In the genomic region with DNA sequence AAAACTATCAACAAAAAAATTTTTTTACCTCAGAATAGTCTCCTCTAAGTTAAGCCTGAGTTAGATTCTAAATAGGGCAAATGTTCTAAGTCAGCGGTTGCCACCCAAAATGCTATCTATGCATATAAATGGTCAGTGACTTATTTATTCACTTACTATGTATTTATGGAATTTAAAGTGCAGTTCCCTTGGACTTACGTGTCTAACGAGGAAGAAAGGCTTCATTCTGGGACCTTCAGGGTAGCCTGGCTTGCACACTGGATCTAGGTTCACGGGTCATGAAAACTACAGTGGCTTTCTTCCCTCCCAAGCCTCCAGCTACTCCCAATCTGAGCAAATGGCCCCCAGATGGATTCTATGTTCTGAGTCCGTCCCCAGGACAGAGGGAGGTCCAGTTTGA, we compare ENCODE assay signal across 8 cellular contexts.
DNase-seq lines count a peak whose midpoint lies in the region; ATAC-seq and TF ChIP-seq lines count a peak whose summit lies in the region.

No MANE protein-coding gene starts in this region.

- intact Hi-C loops in activated B cell treated with CpG ODN at 0.5 μM for 24 hours (cut with micrococcal nuclease), result loop anchor here (10.0 kb wide), 1 partner anchor 265 kb away; a partner anchor contains a TSS

- H3K27ac Mint-ChIP-seq in HFFc6, result peak overlapping the region; percentile 48; the same call in 1 of the 2 replicates
- peak overlapping the region; percentile 96 for H3K27ac Mint-ChIP-seq in activated B cell treated with CpG ODN at 0.5 μM for 24 hours

- H3K27me3 Mint-ChIP-seq in HFFc6 (ENCODE audit: insufficient read depth) (peaks cover 4% of the 10 kb centered on the region; the same call in 1 of the 2 replicates), activated B cell treated with CpG ODN at 0.5 μM for 24 hours (no peaks in the 10 kb centered on the region)

- H3K79me2 ChIP-seq in fibroblast of lung (ENCODE audit: control insufficient read depth, insufficient read depth, low read length), result no peaks in the 10 kb centered on the region

- no peak overlapping the region for H3K4me2 ChIP-seq in fibroblast of lung (ENCODE audit: extremely low read depth, insufficient read depth, low read length)

- H3K9me3 Mint-ChIP-seq in HFFc6 (no peaks in the 10 kb centered on the region), activated B cell treated with CpG ODN at 0.5 μM for 24 hours (no peaks in the 10 kb centered on the region)

- no peak for TF ChIP-seq CTCF in HFFc6 (IDR thresholded peaks at IDR 0.05)
- TF ChIP-seq CTCF in activated B cell treated with CpG ODN at 0.5 μM for 24 hours (IDR thresholded peaks at IDR 0.05), result no peak
- TF ChIP-seq CTCF in fibroblast of lung (conservative IDR thresholded peaks at IDR 0.05 in 1 of 2, IDR thresholded peaks at IDR 0.05 in 1 of 2; ENCODE audit: low read depth in 1 of 2, low read length in 2 of 2), result no peak

- no peak overlapping the region for H3K4me3 ChIP-seq in fibroblast of lung (replicated peaks in 1 of 4; ENCODE audit: control extremely low read depth in 1 of 4, insufficient read depth in 1 of 4, low read depth in 3 of 4, low read length in 4 of 4)
- H3K4me3 ChIP-seq in skeletal muscle tissue (ENCODE audit: low read length in 3 of 3), result no peak overlapping the region

- no peaks in the 10 kb centered on the region for H4K20me1 ChIP-seq in fibroblast of lung (ENCODE audit: control insufficient read depth, extremely low read depth, insufficient read depth, low read length)

- ATAC-seq in activated B cell treated with CpG ODN at 0.5 μM for 24 hours (ENCODE audit: low read depth) (no peak), GM19467 (IDR thresholded peaks at IDR 0.05; ENCODE audit: unreplicated experiment) (no peak), HG03469 (IDR thresholded peaks at IDR 0.05; ENCODE audit: unreplicated experiment) (no peak), GM21717 (IDR thresholded peaks at IDR 0.05; ENCODE audit: unreplicated experiment) (no peak)

- H3K9ac ChIP-seq in fibroblast of lung (ENCODE audit: insufficient read depth, low read length) (no peak overlapping the region), skeletal muscle tissue (ENCODE audit: low read depth in 1 of 3, low read length in 3 of 3) (peak overlapping the region in 1 of 3 donors; percentile 36)

- peak overlapping the region; percentile 81 for H2AFZ ChIP-seq in fibroblast of lung (ENCODE audit: low read length)

- H3K36me3 ChIP-seq in fibroblast of lung (ENCODE audit: control insufficient read depth, insufficient read depth, low read length) (no peaks in the 10 kb centered on the region), skeletal muscle tissue (ENCODE audit: control insufficient read depth in 3 of 3, insufficient read depth in 3 of 3, low read length in 3 of 3) (no peaks in the 10 kb centered on the region)

- CTCF ChIA-PET in activated B cell treated with CpG ODN at 0.5 μM for 24 hours (lab: Charles Lee), result interaction anchor here (0.9 to 3.7 kb wide), 4 partner anchors 8 to 107 kb away, joined by 3 to 19 read pairs (median 16); no protein-coding TSS in a partner anchor

- POLR2A ChIA-PET in activated B cell treated with CpG ODN at 0.5 μM for 24 hours (lab: Charles Lee), result interaction anchor here (0.5 to 11.4 kb wide), 22 partner anchors 9 to 134 kb away, joined by 3 to 301 read pairs (median 12); a partner anchor contains a TSS

- peaks cover 74% of the 10 kb centered on the region for H3K4me1 Mint-ChIP-seq in HFFc6 (ENCODE audit: low read depth)
- H3K4me1 Mint-ChIP-seq in activated B cell treated with CpG ODN at 0.5 μM for 24 hours, result peaks cover 59% of the 10 kb centered on the region

- H3K4me1 ChIP-seq in fibroblast of lung (ENCODE audit: control insufficient read depth, extremely low read depth, insufficient read depth, low read length), result peaks cover 32% of the 10 kb centered on the region
- H3K4me1 ChIP-seq in skeletal muscle tissue (ENCODE audit: control insufficient read depth in 3 of 3, insufficient read depth in 3 of 3, low read length in 3 of 3), result peaks cover 23 to 35% (median 24%) of the 10 kb centered on the region in 3 donors

- H3K27ac ChIP-seq in fibroblast of lung (ENCODE audit: insufficient read depth, low read length) (no peak overlapping the region), skeletal muscle tissue (ENCODE audit: low read depth, low read length) (peak overlapping the region; percentile 84)

- H3K27me3 ChIP-seq in fibroblast of lung (ENCODE audit: control insufficient read depth, insufficient read depth, low read length) (no peaks in the 10 kb centered on the region), skeletal muscle tissue (ENCODE audit: control insufficient read depth in 3 of 3, insufficient read depth in 3 of 3, low read length in 3 of 3) (no peaks in the 10 kb centered on the region)

- H3K4me3 Mint-ChIP-seq in HFFc6 (no peak overlapping the region), activated B cell treated with CpG ODN at 0.5 μM for 24 hours (no peak overlapping the region)

- H3K9me3 ChIP-seq in fibroblast of lung (ENCODE audit: control insufficient read depth, insufficient read depth, low read depth, low read length) (no peaks in the 10 kb centered on the region), skeletal muscle tissue (ENCODE audit: control insufficient read depth in 3 of 3, low read length in 3 of 3) (no peaks in the 10 kb centered on the region)

- DNase-seq in HFFc6, result no peak
- no peak for DNase-seq in activated B cell treated with CpG ODN at 0.5 μM for 24 hours
- DNase-seq in fibroblast of lung (ENCODE audit: low read depth in 2 of 2), result no peak
- no peak for DNase-seq in activated CD8-positive, alpha-beta memory T cell treated with anti-CD3 and anti-CD28 coated beads for 24 hours

- no peaks in the 10 kb centered on the region for H3K36me3 Mint-ChIP-seq in HFFc6 (ENCODE audit: low read depth)
- H3K36me3 Mint-ChIP-seq in activated B cell treated with CpG ODN at 0.5 μM for 24 hours (ENCODE audit: low read depth), result no peaks in the 10 kb centered on the region
